In genomic region chr10:47309403-47310089, GRCh38 we compare ENCODE assay signal across 11 cellular contexts. TPM values are rescaled to one million over a fixed set of nuclear protein-coding genes. Genes with fewer than 3 reads are reported as not detected.
DNase-seq lines count a peak whose midpoint lies in the region; ATAC-seq and TF ChIP-seq lines count a peak whose summit lies in the region.
"Had no signal": no experiment of that assay in that cellular context is flagged by ENCODE, and none has a peak within 500 bp of the region (broad histone marks: within the 10 kb centered on the region; RNA-seq: fewer than 3 reads in every experiment).

No MANE protein-coding gene starts in this region.

- H3K9me2 ChIP-seq in DOHH2 (replicated peaks; ENCODE audit: control insufficient read depth, low read length) = no peaks in the 10 kb centered on the region
- no peaks in the 10 kb centered on the region for H3K9me2 ChIP-seq in hepatocyte (replicated peaks; ENCODE audit: insufficient read depth)

- no peak for TF ChIP-seq POLR2A in prostate gland (IDR thresholded peaks at IDR 0.05)

- no peaks in the 10 kb centered on the region for H3F3A ChIP-seq in DOHH2 (ENCODE audit: control insufficient read depth, insufficient read depth)

- no peak overlapping the region for H3K4me3 ChIP-seq in DOHH2 (ENCODE audit: low read length)
- H3K4me3 ChIP-seq in hepatocyte = no peak overlapping the region
- H3K4me3 ChIP-seq in prostate gland = no peak overlapping the region
- H3K4me3 ChIP-seq: tibial nerve had no signal

- H4K20me1 ChIP-seq in DOHH2 (ENCODE audit: control insufficient read depth, insufficient read depth, low read depth, low read length) = no peaks in the 10 kb centered on the region
- no peaks in the 10 kb centered on the region for H4K20me1 ChIP-seq in hepatocyte (ENCODE audit: insufficient read depth, poor library complexity, severe bottlenecking)

- in situ Hi-C loops in ACHN (cut with HindIII; ENCODE audit: low pct_ligation_motif_present, low pct_unique_long_range_greater_than_20kb, low sequenced_read_pairs) = no loop called here
- in situ Hi-C loops in SK-MEL-5 (cut with HindIII; ENCODE audit: low pct_unique_long_range_greater_than_20kb, low sequenced_read_pairs) = no loop called here

- WGBS in hepatocyte (ENCODE audit: low lambda C conversion rate, missing lambda C conversion rate) = 83% methylated on average over 34 of the region's 34 CpGs
- WGBS in prostate gland = 87% methylated on average over 34 of the region's 34 CpGs

- TF ChIP-seq CTCF in DOHH2 (IDR thresholded peaks at IDR 0.05; ENCODE audit: low read depth, low read length, poor library complexity, severe bottlenecking) = peak; percentile 64
- peak; percentile 41 for TF ChIP-seq CTCF in hepatocyte (IDR thresholded peaks at IDR 0.05; ENCODE audit: poor library complexity)
- TF ChIP-seq CTCF in prostate gland (IDR thresholded peaks at IDR 0.05) = peak in 1 of 4 experiments; percentile 13

- no peaks in the 10 kb centered on the region for H3K27me3 ChIP-seq in DOHH2 (ENCODE audit: control insufficient read depth, low read length)
- H3K27me3 ChIP-seq in hepatocyte = peaks cover 5% of the 10 kb centered on the region
- H3K27me3 ChIP-seq in prostate gland (replicated peaks; ENCODE audit: insufficient read depth) = no peaks in the 10 kb centered on the region
- H3K27me3 ChIP-seq: tibial nerve had no signal

- DNase-seq in ACHN (peak; percentile 11), SK-MEL-5 (ENCODE audit: low read depth, low spot score) (peak; percentile 9), hepatocyte (ENCODE audit: low spot score) (no peak), prostate gland (ENCODE audit: low spot score) (no peak), SHP77 treated with DMSO at 0.1 percent for 48 hours (lab: John Stamatoyannopoulos, UW) (no peak)

- H3K4me2 ChIP-seq in DOHH2 (ENCODE audit: low read length) (no peak overlapping the region), hepatocyte (no peak overlapping the region)

- H2AFZ ChIP-seq in hepatocyte = no peak overlapping the region

- no peak for ATAC-seq in HG03159 (IDR thresholded peaks at IDR 0.05; ENCODE audit: unreplicated experiment)
- ATAC-seq in HG02973 (IDR thresholded peaks at IDR 0.05; ENCODE audit: unreplicated experiment) = no peak

- intact Hi-C loops in prostate gland (cut with DNase I) = loop anchor here (5.0 kb wide), 2 partner anchors 262 to 287 kb away; no protein-coding TSS in a partner anchor

- no peaks in the 10 kb centered on the region for H3K9me3 ChIP-seq in DOHH2 (ENCODE audit: control insufficient read depth, insufficient read depth, low read length)
- H3K9me3 ChIP-seq in hepatocyte (ENCODE audit: low read depth) = no peaks in the 10 kb centered on the region
- no peaks in the 10 kb centered on the region for H3K9me3 ChIP-seq in prostate gland
- H3K9me3 ChIP-seq: tibial nerve had no signal

- no peaks in the 10 kb centered on the region for H3K4me1 ChIP-seq in DOHH2 (ENCODE audit: control insufficient read depth, low read length)
- peaks cover 11% of the 10 kb centered on the region for H3K4me1 ChIP-seq in hepatocyte (ENCODE audit: insufficient read depth)
- H3K4me1 ChIP-seq in prostate gland (replicated peaks) = no peaks in the 10 kb centered on the region

- H3K27ac ChIP-seq in DOHH2 (ENCODE audit: low read depth, low read length) (no peak overlapping the region), hepatocyte (no peak overlapping the region), prostate gland (no peak overlapping the region)
- H3K27ac ChIP-seq: tibial nerve had no signal

- H3K36me3 ChIP-seq in DOHH2 (ENCODE audit: control insufficient read depth, low read length) (no peaks in the 10 kb centered on the region), hepatocyte (replicated peaks; ENCODE audit: insufficient read depth, low read depth) (no peaks in the 10 kb centered on the region), prostate gland (no peaks in the 10 kb centered on the region)

- no peaks in the 10 kb centered on the region for H3K79me2 ChIP-seq in DOHH2 (ENCODE audit: control insufficient read depth, low read length)
- no peaks in the 10 kb centered on the region for H3K79me2 ChIP-seq in hepatocyte

RNA-seq across cellular contexts. Expression of gene GDF10, which starts 9.5 kb away (rescaled TPM):
- not detected in 2 replicates for total RNA-seq in SK-MEL-5 (2014; rRNA removed; shearing (Covaris generic))
- not detected in 2 replicates for polyA plus RNA-seq in SK-MEL-5 (2015; cell fraction: cytosol; rRNA removed)
- not detected in 2 replicates for polyA plus RNA-seq in SK-MEL-5 (2015; cell fraction: nucleus; rRNA removed)
- total RNA-seq in hepatocyte (2.3 and 2.5 TPM in 2 replicates), prostate gland (10 to 100 TPM in 1 of 2 donors, under 1 TPM in 1; 0.32 to 28.0 TPM)
- polyA plus RNA-seq in hepatocyte = 3.3 and 5.7 TPM in 2 replicates
- total RNA-seq: T-helper 1 cell treated with Interleukin-12 subunit alpha and Interleukin-12 subunit beta and Interleukin-4 antibody, amounts not matched to agents 30 ng/mL and 1 ng/mL, for 36 hours had no signal

RNA-seq across cellular contexts. Expression of gene GDF2, which starts 12.7 kb away (rescaled TPM):
- total RNA-seq in SK-MEL-5 (2014; rRNA removed; shearing (Covaris generic)) = not detected in 2 replicates
- not detected in 2 replicates for polyA plus RNA-seq in SK-MEL-5 (2015; cell fraction: cytosol; rRNA removed)
- polyA plus RNA-seq in SK-MEL-5 (2015; cell fraction: nucleus; rRNA removed) = not detected in 2 replicates
- not detected in 2 replicates for total RNA-seq in hepatocyte
- polyA plus RNA-seq in hepatocyte = 0.39 TPM in 1 of 2 replicates, not detected in the other
- total RNA-seq in prostate gland = not detected
- total RNA-seq: T-helper 1 cell treated with Interleukin-12 subunit alpha and Interleukin-12 subunit beta and Interleukin-4 antibody, amounts not matched to agents 30 ng/mL and 1 ng/mL, for 36 hours; tibial nerve had no signal
- polyA plus RNA-seq: esophagus had no signal

RNA-seq across cellular contexts. Expression of gene RBP3, which starts 38.6 kb away (rescaled TPM):
- total RNA-seq in SK-MEL-5 (2014; rRNA removed; shearing (Covaris generic)) = not detected in 2 replicates
- polyA plus RNA-seq in SK-MEL-5 (2015; cell fraction: cytosol; rRNA removed) = not detected in 2 replicates
- not detected in 2 replicates for polyA plus RNA-seq in SK-MEL-5 (2015; cell fraction: nucleus; rRNA removed)
- total RNA-seq in hepatocyte (0.53 and 0.56 TPM in 2 replicates), prostate gland (not detected)
- 1.1 and 1.3 TPM in 2 replicates for polyA plus RNA-seq in hepatocyte
- total RNA-seq: T-helper 1 cell treated with Interleukin-12 subunit alpha and Interleukin-12 subunit beta and Interleukin-4 antibody, amounts not matched to agents 30 ng/mL and 1 ng/mL, for 36 hours; tibial nerve had no signal
- polyA plus RNA-seq: esophagus had no signal

Comparison
In these comparisons a context has a peak if more than half of its experiments do, and no peak if none do; other contexts are left out.
1. DNase-seq: peak in ACHN (single experiment) and SK-MEL-5 (single experiment); none in hepatocyte (single experiment), prostate gland (single experiment) and SHP77 treated with DMSO at 0.1 percent for 48 hours (single experiment).